In genomic region chr19:5358173-5358800, GRCh38 we compare ENCODE assay signal across 1 cellular context.
TF ChIP-seq lines count a peak whose summit lies in the region.

No MANE protein-coding gene starts in this region.

TF ChIP-seq in H1, 55 proteins besides CTCF, POLR2A, EP300 and RAD21:
- TF ChIP-seq BRCA1 (IDR thresholded peaks at IDR 0.05; ENCODE audit: low read depth, low read length) (no peak), YY1 (IDR thresholded peaks at IDR 0.05; ENCODE audit: low read depth, low read length) (0 out of 2 replicates have a peak, but pooled peaks have one; percentile 63), SP4 (IDR thresholded peaks at IDR 0.05; ENCODE audit: low read length) (no peak), KDM1A (IDR thresholded peaks at IDR 0.05; ENCODE audit: borderline replicate concordance, low read length) (peak; percentile 78), SRF (IDR thresholded peaks at IDR 0.05; ENCODE audit: low read depth, low read length) (peak; percentile 90)
